Comparison of ENCODE assay signal across 10 cellular contexts in the genomic region with DNA sequence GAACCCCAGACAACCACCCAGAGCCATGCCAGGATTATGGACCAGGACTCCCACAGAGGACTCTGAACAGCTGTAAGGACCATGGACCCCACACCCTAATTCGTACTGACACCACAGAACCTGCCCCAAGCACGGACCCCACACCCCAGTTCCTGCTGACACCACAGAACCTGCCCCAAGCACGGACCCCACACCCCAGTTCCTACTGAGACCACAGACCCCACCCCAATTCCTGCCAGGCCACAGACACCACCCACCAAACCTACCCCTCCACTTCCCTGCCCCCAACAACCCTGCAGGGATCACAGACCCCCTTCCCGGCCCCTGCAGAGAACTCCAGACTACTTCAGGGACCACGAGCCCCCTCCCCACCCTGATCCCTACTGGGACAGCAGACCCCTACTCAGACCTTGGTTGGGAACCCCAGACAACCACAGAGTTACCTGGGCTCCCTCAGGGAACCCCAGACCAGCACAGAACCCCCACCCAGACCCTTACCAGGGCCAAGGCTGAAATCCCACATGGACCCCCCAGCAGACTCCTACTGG. TPM values are rescaled to one million over a fixed set of nuclear protein-coding genes. Genes with fewer than 3 reads are reported as not detected.
DNase-seq lines count a peak whose midpoint lies in the region; ATAC-seq and TF ChIP-seq lines count a peak whose summit lies in the region.
"Had no signal": no experiment of that assay in that cellular context is flagged by ENCODE, and none has a peak within 500 bp of the region (broad histone marks: within the 10 kb centered on the region; RNA-seq: fewer than 3 reads in every experiment).

No MANE protein-coding gene starts in this region.

- no peak for ATAC-seq in activated T-cell treated with anti-CD3 and anti-CD28 coated beads, Interleukin-2, amount 50 U/mL, for 72 hours (replicated peaks in 1 of 2)
- no peak for ATAC-seq in memory B cell (ENCODE audit: low read depth)
- no peak for ATAC-seq in stimulated activated effector memory CD8-positive, alpha-beta T cell treated with anti-CD3 and anti-CD28 coated beads, Interleukin-12 subunit alpha, Interleukin-12 subunit beta, amount 100 ng/mL, for 72 hours

- CTCF ChIA-PET in activated CD4-positive, alpha-beta memory T cell treated with anti-CD3 and anti-CD28 coated beads for 36 hours (lab: Charles Lee) = no interaction called here
- CTCF ChIA-PET in HEK293T (lab: Yijun Ruan, JAX) = no interaction called here

- H3K9me3 Mint-ChIP-seq in activated T-cell treated with anti-CD3 and anti-CD28 coated beads, Interleukin-2, amount 50 U/mL, for 72 hours = no peaks in the 10 kb centered on the region
- no peaks in the 10 kb centered on the region for H3K9me3 Mint-ChIP-seq in activated CD4-positive, alpha-beta memory T cell treated with anti-CD3 and anti-CD28 coated beads for 36 hours
- H3K9me3 Mint-ChIP-seq in memory B cell = no peaks in the 10 kb centered on the region
- H3K9me3 Mint-ChIP-seq in stimulated activated effector memory CD8-positive, alpha-beta T cell treated with anti-CD3 and anti-CD28 coated beads, Interleukin-12 subunit alpha, Interleukin-12 subunit beta, amount 100 ng/mL, for 72 hours = no peaks in the 10 kb centered on the region

- H3K4me3 Mint-ChIP-seq in activated T-cell treated with anti-CD3 and anti-CD28 coated beads, Interleukin-2, amount 50 U/mL, for 72 hours = peak overlapping the region; percentile 67 to 71
- H3K4me3 Mint-ChIP-seq in activated CD4-positive, alpha-beta memory T cell treated with anti-CD3 and anti-CD28 coated beads for 36 hours = peak overlapping the region; percentile 57
- H3K4me3 Mint-ChIP-seq in memory B cell = peak overlapping the region; percentile 83
- peak overlapping the region; percentile 71 for H3K4me3 Mint-ChIP-seq in stimulated activated effector memory CD8-positive, alpha-beta T cell treated with anti-CD3 and anti-CD28 coated beads, Interleukin-12 subunit alpha, Interleukin-12 subunit beta, amount 100 ng/mL, for 72 hours

- H3K27me3 Mint-ChIP-seq in activated T-cell treated with anti-CD3 and anti-CD28 coated beads, Interleukin-2, amount 50 U/mL, for 72 hours (ENCODE audit: low read depth) = no peaks in the 10 kb centered on the region
- no peaks in the 10 kb centered on the region for H3K27me3 Mint-ChIP-seq in activated CD4-positive, alpha-beta memory T cell treated with anti-CD3 and anti-CD28 coated beads for 36 hours
- no peaks in the 10 kb centered on the region for H3K27me3 Mint-ChIP-seq in memory B cell

- peak overlapping the region; percentile 42 for H3K27ac Mint-ChIP-seq in activated T-cell treated with anti-CD3 and anti-CD28 coated beads, Interleukin-2, amount 50 U/mL, for 72 hours
- H3K27ac Mint-ChIP-seq in activated CD4-positive, alpha-beta memory T cell treated with anti-CD3 and anti-CD28 coated beads for 36 hours = peak overlapping the region; percentile 49
- H3K27ac Mint-ChIP-seq in memory B cell = peak overlapping the region; percentile 87
- peak overlapping the region; percentile 89 for H3K27ac Mint-ChIP-seq in stimulated activated effector memory CD8-positive, alpha-beta T cell treated with anti-CD3 and anti-CD28 coated beads, Interleukin-12 subunit alpha, Interleukin-12 subunit beta, amount 100 ng/mL, for 72 hours

- POLR2A ChIA-PET in activated CD4-positive, alpha-beta memory T cell treated with anti-CD3 and anti-CD28 coated beads for 36 hours (lab: Charles Lee) = no interaction called here
- POLR2A ChIA-PET in HEK293T (lab: Yijun Ruan, JAX) = no interaction called here

- H3K36me3 Mint-ChIP-seq in activated T-cell treated with anti-CD3 and anti-CD28 coated beads, Interleukin-2, amount 50 U/mL, for 72 hours (ENCODE audit: insufficient read depth in 2 of 2) = no peaks in the 10 kb centered on the region
- peaks cover 6% of the 10 kb centered on the region for H3K36me3 Mint-ChIP-seq in activated CD4-positive, alpha-beta memory T cell treated with anti-CD3 and anti-CD28 coated beads for 36 hours
- peaks cover 1% of the 10 kb centered on the region for H3K36me3 Mint-ChIP-seq in memory B cell
- H3K36me3 Mint-ChIP-seq in stimulated activated effector memory CD8-positive, alpha-beta T cell treated with anti-CD3 and anti-CD28 coated beads, Interleukin-12 subunit alpha, Interleukin-12 subunit beta, amount 100 ng/mL, for 72 hours = peaks cover 7% of the 10 kb centered on the region

- peaks cover 23% of the 10 kb centered on the region for H3K4me1 Mint-ChIP-seq in activated T-cell treated with anti-CD3 and anti-CD28 coated beads, Interleukin-2, amount 50 U/mL, for 72 hours (ENCODE audit: low read depth)
- peaks cover 24% of the 10 kb centered on the region for H3K4me1 Mint-ChIP-seq in activated CD4-positive, alpha-beta memory T cell treated with anti-CD3 and anti-CD28 coated beads for 36 hours (ENCODE audit: low read depth)
- H3K4me1 Mint-ChIP-seq in memory B cell = peaks cover 18% of the 10 kb centered on the region
- H3K4me1 Mint-ChIP-seq in stimulated activated effector memory CD8-positive, alpha-beta T cell treated with anti-CD3 and anti-CD28 coated beads, Interleukin-12 subunit alpha, Interleukin-12 subunit beta, amount 100 ng/mL, for 72 hours = peaks cover 24% of the 10 kb centered on the region

- TF ChIP-seq CTCF in GM20000 (IDR thresholded peaks at IDR 0.05; ENCODE audit: extremely low read depth, missing control alignments) = no peak

- intact Hi-C loops in activated CD4-positive, alpha-beta memory T cell treated with anti-CD3 and anti-CD28 coated beads for 36 hours (cut with micrococcal nuclease) = loop anchor here (5.0 kb wide), 2 partner anchors 105 to 840 kb away; no protein-coding TSS in a partner anchor

- no peak for DNase-seq in activated T-cell treated with anti-CD3 and anti-CD28 coated beads, Interleukin-2, amount 50 U/mL, for 72 hours
- no peak for DNase-seq in activated T-cell treated with anti-CD3 and anti-CD28 coated beads, Interleukin-2, amount 50 U/mL, for 48 hours
- DNase-seq in activated CD4-positive, alpha-beta memory T cell treated with anti-CD3 and anti-CD28 coated beads for 36 hours = no peak
- DNase-seq in memory B cell (ENCODE audit: low spot score in 2 of 2) = no peak
- DNase-seq in stimulated activated effector memory CD8-positive, alpha-beta T cell treated with anti-CD3 and anti-CD28 coated beads, Interleukin-12 subunit alpha, Interleukin-12 subunit beta, amount 100 ng/mL, for 72 hours (ENCODE audit: low spot score in 2 of 2) = no peak
- DNase-seq in stimulated activated CD4-positive, alpha-beta T cell treated with anti-CD3 and anti-CD28 coated beads, Interleukin-2, amount 100 ng/mL, for 48 hours = no peak
- DNase-seq in HEK293T (ENCODE audit: extremely low spot score) = no peak
- no peak for DNase-seq in GM20000 (ENCODE audit: low spot score)
- DNase-seq: hippocampal formation, WERI-Rb-1 had no signal

TF ChIP-seq in HEK293T, 16 proteins besides CTCF, POLR2A, EP300 and RAD21:
- TF ChIP-seq PKNOX1 (IDR thresholded peaks at IDR 0.05) (no peak), FOXK2 (IDR thresholded peaks at IDR 0.05) (no peak), SP1 (IDR thresholded peaks at IDR 0.05) (no peak), FOXA1 (IDR thresholded peaks at IDR 0.05) (no peak), CTBP1 (IDR thresholded peaks at IDR 0.05; ENCODE audit: borderline replicate concordance) (no peak), BHLHE40 (IDR thresholded peaks at IDR 0.05; ENCODE audit: borderline replicate concordance) (no peak), ELF4 (IDR thresholded peaks at IDR 0.05) (no peak), SUZ12 (IDR thresholded peaks at IDR 0.05) (no peak), LEF1 (IDR thresholded peaks at IDR 0.05; ENCODE audit: borderline replicate concordance) (no peak), ARNT (IDR thresholded peaks at IDR 0.05) (no peak), ZNF384 (IDR thresholded peaks at IDR 0.05) (no peak), L3MBTL2 (conservative IDR thresholded peaks at IDR 0.05) (no peak), TARDBP (IDR thresholded peaks at IDR 0.05) (no peak), HDGF (IDR thresholded peaks at IDR 0.05; ENCODE audit: borderline replicate concordance) (no peak), NFRKB (IDR thresholded peaks at IDR 0.05) (no peak), FOXM1 (IDR thresholded peaks at IDR 0.05; ENCODE audit: borderline replicate concordance) (no peak)

RNA-seq across cellular contexts. Expression of gene DHRSX, which starts 1.4 kb away (rescaled TPM):
- 10 to 100 TPM; 24.0 to 26.0 TPM for total RNA-seq in activated T-cell treated with anti-CD3 and anti-CD28 coated beads, Interleukin-2, amount 50 U/mL, for 72 hours
- total RNA-seq in activated CD4-positive, alpha-beta memory T cell treated with anti-CD3 and anti-CD28 coated beads for 36 hours = 10 to 100 TPM; 20.7 to 21.3 TPM

RNA-seq across cellular contexts. Expression of gene ZBED1, which starts 1.4 kb away (rescaled TPM):
- 10 to 100 TPM; 24.5 to 28.5 TPM for total RNA-seq in activated T-cell treated with anti-CD3 and anti-CD28 coated beads, Interleukin-2, amount 50 U/mL, for 72 hours
- total RNA-seq in activated CD4-positive, alpha-beta memory T cell treated with anti-CD3 and anti-CD28 coated beads for 36 hours = 10 to 100 TPM; 22.5 to 25.3 TPM
